ENCODE assay signal across 2 cellular contexts in the genomic region with DNA sequence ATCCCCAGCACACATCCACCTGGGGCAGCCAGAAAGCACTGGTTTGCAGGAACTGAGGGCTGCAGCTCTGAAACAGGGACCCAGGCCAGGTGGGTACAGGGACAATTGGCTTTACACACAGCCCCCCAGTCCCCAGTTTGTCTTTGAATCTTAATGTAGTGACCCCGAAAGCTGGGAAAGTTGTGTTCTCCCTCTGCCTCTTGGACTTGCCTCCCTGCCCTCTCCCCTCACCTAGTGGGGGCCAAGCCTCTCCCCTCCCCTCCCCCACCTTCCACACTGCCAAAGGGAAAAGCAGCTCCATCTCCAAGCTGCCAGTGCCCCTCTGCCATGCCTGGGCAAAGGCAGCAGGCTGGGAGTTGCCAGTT.
TF ChIP-seq lines count a peak whose summit lies in the region.

No MANE protein-coding gene starts in this region.

TF ChIP-seq in SK-N-SH, 30 proteins besides CTCF, POLR2A, EP300 and RAD21:
- TF ChIP-seq, protein P1, sequence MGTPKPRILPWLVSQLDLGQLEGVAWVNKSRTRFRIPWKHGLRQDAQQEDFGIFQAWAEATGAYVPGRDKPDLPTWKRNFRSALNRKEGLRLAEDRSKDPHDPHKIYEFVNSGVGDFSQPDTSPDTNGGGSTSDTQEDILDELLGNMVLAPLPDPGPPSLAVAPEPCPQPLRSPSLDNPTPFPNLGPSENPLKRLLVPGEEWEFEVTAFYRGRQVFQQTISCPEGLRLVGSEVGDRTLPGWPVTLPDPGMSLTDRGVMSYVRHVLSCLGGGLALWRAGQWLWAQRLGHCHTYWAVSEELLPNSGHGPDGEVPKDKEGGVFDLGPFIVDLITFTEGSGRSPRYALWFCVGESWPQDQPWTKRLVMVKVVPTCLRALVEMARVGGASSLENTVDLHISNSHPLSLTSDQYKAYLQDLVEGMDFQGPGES (IDR thresholded peaks at IDR 0.05; ENCODE audit: low read depth, low read length): no peak
- no peak for TF ChIP-seq EZH2phosphoT487 (IDR thresholded peaks at IDR 0.05; ENCODE audit: borderline replicate concordance, low read depth)
TF ChIP-seq in SK-N-SH: peak in this region for 0.

TF ChIP-seq in SK-N-SH treated with all-trans-retinoic acid at 6 μM for 48 hours, 23 proteins besides CTCF, POLR2A, EP300 and RAD21 (continued from another document):
- TF ChIP-seq, protein P2, sequence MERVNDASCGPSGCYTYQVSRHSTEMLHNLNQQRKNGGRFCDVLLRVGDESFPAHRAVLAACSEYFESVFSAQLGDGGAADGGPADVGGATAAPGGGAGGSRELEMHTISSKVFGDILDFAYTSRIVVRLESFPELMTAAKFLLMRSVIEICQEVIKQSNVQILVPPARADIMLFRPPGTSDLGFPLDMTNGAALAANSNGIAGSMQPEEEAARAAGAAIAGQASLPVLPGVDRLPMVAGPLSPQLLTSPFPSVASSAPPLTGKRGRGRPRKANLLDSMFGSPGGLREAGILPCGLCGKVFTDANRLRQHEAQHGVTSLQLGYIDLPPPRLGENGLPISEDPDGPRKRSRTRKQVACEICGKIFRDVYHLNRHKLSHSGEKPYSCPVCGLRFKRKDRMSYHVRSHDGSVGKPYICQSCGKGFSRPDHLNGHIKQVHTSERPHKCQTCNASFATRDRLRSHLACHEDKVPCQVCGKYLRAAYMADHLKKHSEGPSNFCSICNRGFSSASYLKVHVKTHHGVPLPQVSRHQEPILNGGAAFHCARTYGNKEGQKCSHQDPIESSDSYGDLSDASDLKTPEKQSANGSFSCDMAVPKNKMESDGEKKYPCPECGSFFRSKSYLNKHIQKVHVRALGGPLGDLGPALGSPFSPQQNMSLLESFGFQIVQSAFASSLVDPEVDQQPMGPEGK (CRISPR knock-in tag; IDR thresholded peaks at IDR 0.05; ENCODE audit: borderline replicate concordance): no peak
- no peak for TF ChIP-seq ZNF70 (CRISPR knock-in tag; IDR thresholded peaks at IDR 0.05)
- no peak for TF ChIP-seq POU6F1 (CRISPR knock-in tag; IDR thresholded peaks at IDR 0.05; ENCODE audit: borderline replicate concordance, low read depth)
- no peak for TF ChIP-seq TOX (CRISPR knock-in tag; IDR thresholded peaks at IDR 0.05; ENCODE audit: borderline replicate concordance)
- no peak for TF ChIP-seq PPARA (CRISPR knock-in tag; IDR thresholded peaks at IDR 0.05; ENCODE audit: borderline replicate concordance)
- no peak for TF ChIP-seq ZNF565 (CRISPR knock-in tag; conservative IDR thresholded peaks at IDR 0.05; ENCODE audit: low read depth)
